In the genomic region with DNA sequence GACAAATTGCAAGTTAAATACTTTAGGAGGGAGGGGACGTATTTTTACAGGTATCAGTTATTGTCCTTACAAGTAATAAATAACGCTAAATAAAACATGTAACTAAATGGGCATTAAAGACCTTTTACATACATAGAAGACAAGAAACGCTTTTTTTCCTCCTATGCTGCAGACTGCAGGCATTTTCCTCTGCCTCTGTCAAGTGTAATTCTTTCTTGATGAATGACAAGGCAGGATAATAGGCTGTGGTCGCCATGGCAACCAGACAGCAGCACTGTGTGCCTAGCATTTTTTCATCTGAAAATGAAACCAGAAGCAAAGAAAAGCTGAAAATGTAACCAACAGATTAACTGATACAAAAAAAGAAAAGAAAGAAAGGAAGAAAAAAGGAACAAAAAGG, we compare ENCODE assay signal across 8 cellular contexts. TPM values are rescaled to one million over a fixed set of nuclear protein-coding genes. Genes with fewer than 3 reads are reported as not detected.
DNase-seq lines count a peak whose midpoint lies in the region; ATAC-seq and TF ChIP-seq lines count a peak whose summit lies in the region.

No MANE protein-coding gene starts in this region.

- no peak for TF ChIP-seq POLR2A in ovary (IDR thresholded peaks at IDR 0.05)

- peaks cover 3% of the 10 kb centered on the region for H3K4me1 ChIP-seq in ovary (ENCODE audit: insufficient read depth)

- peak; percentile 40 for DNase-seq in NCI-H82 (lab: John Stamatoyannopoulos, UW)
- no peak for DNase-seq in NCI-H82 treated with DMSO at 0.1 percent for 48 hours (lab: John Stamatoyannopoulos, UW; ENCODE audit: unreplicated experiment)
- peak; percentile 80 for DNase-seq in OCI-M1 (lab: John Stamatoyannopoulos, UW)
- peak; percentile 87 for DNase-seq in fibroblast of pulmonary artery (ENCODE audit: low read depth)
- peak; percentile 25 to 58 (median 40) for DNase-seq in ovary

- TF ChIP-seq CTCF in fibroblast of pulmonary artery (IDR thresholded peaks at IDR 0.05; ENCODE audit: low read length, missing control alignments) (no peak), ovary (IDR thresholded peaks at IDR 0.05) (no peak)

- no peak for TF ChIP-seq EP300 in ovary (IDR thresholded peaks at IDR 0.05)

- H3K9me3 ChIP-seq in ovary: no peaks in the 10 kb centered on the region

- no peak for ATAC-seq in GM21447 (IDR thresholded peaks at IDR 0.05; ENCODE audit: unreplicated experiment)
- no peak for ATAC-seq in HG03280 (IDR thresholded peaks at IDR 0.05; ENCODE audit: unreplicated experiment)
- no peak for ATAC-seq in HG03039 (IDR thresholded peaks at IDR 0.05; ENCODE audit: unreplicated experiment)

- intact Hi-C loops in ovary (cut with DNase I): no loop called here

- no peaks in the 10 kb centered on the region for H3K36me3 ChIP-seq in ovary

- 55 to 64% (median 62%) methylated on average over 4 of the region's 4 CpGs for WGBS in ovary, 3 donors

- no peaks in the 10 kb centered on the region for H3K27me3 ChIP-seq in ovary

- no peak overlapping the region for H3K4me3 ChIP-seq in fibroblast of pulmonary artery (replicated peaks; ENCODE audit: low read depth, low read length)
- no peak overlapping the region for H3K4me3 ChIP-seq in ovary

- H3K27ac ChIP-seq in ovary: no peak overlapping the region

RNA-seq across cellular contexts. Expression of a gene that starts 46.1 kb away (rescaled TPM):
- 10 to 100 TPM in 1 of 7 donors, 1 to 10 TPM in 6; 1.3 to 13.2 (median 4.1) TPM for total RNA-seq in ovary
- polyA plus RNA-seq in ovary: under 1 TPM in 1 of 2 donors, not detected in 1; 0.32 TPM
